1 cellular context compared by ENCODE assay signal in the genomic region with DNA sequence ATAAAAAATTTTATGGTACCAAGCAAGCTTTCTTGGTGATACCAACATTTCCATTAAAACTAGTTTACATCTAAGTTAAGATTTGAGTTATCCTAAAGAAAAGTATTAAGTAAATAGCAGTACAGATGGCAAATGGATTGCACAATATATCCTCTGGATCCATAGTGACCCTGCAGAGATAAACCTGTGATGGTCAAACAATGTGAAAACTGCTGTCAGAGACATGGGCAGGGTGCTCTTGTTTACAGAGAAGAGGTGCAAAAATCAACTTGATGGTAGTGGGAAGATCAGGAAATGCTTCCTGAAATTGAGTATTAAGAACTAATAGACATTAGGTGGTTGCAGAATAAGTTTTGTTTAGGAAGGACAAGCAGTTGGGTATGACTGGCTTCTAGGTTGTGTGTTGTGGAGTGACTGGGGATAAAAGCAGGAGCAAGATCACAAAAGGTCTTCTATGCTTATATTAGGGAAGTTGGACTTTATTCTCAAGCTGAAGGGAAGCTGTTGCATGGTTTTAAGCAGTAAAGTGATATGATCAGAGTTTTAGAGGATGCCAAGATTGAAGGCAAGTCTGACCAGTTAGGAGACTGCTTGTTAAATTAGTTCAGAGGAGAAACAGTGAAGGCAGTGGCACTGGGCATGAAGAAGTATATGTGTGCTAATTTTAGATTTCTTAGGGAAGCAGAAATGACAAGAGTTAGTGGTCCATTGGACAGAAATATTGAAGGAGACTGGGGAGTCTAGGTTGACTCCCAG.
TF ChIP-seq lines count a peak whose summit lies in the region.

No MANE protein-coding gene starts in this region.

TF ChIP-seq in HepG2, 621 proteins besides CTCF, POLR2A, EP300 and RAD21 (continued from another document and continues in another):
- TF ChIP-seq THAP9 (CRISPR knock-in tag; IDR thresholded peaks at IDR 0.05; ENCODE audit: borderline replicate concordance) (no peak), MEIS2 (CRISPR knock-in tag; IDR thresholded peaks at IDR 0.05) (peak; percentile 83), ZBTB3 (CRISPR knock-in tag; IDR thresholded peaks at IDR 0.05; ENCODE audit: borderline replicate concordance, low read depth) (no peak), ZNF570 (CRISPR knock-in tag; IDR thresholded peaks at IDR 0.05; ENCODE audit: borderline replicate concordance) (no peak), IRF2 (CRISPR knock-in tag; IDR thresholded peaks at IDR 0.05) (peak; percentile 44; the same call in 1 of the 2 replicates), GPN1 (CRISPR knock-in tag; IDR thresholded peaks at IDR 0.05; ENCODE audit: borderline replicate concordance) (no peak), ZMAT3 (CRISPR knock-in tag; conservative IDR thresholded peaks at IDR 0.05) (no peak), ZNF101 (CRISPR knock-in tag; IDR thresholded peaks at IDR 0.05; ENCODE audit: borderline replicate concordance, low read depth) (no peak), PHF20 (CRISPR knock-in tag; IDR thresholded peaks at IDR 0.05) (no peak), ZNF121 (CRISPR knock-in tag; IDR thresholded peaks at IDR 0.05) (no peak), CBX5 (CRISPR knock-in tag; IDR thresholded peaks at IDR 0.05; ENCODE audit: borderline replicate concordance) (no peak), ZNF441 (CRISPR knock-in tag; IDR thresholded peaks at IDR 0.05; ENCODE audit: borderline replicate concordance) (no peak), MED8 (CRISPR knock-in tag; IDR thresholded peaks at IDR 0.05; ENCODE audit: insufficient replicate concordance) (no peak), BRF2 (CRISPR knock-in tag; IDR thresholded peaks at IDR 0.05) (0 out of 2 replicates have a peak, but pooled peaks have one; percentile 31), SKI (IDR thresholded peaks at IDR 0.05; ENCODE audit: partially characterized antibody) (no peak), ELF1 (CRISPR knock-in tag; IDR thresholded peaks at IDR 0.05) (peak; percentile 40; the same call in 1 of the 2 replicates), ZFP1 (CRISPR knock-in tag; IDR thresholded peaks at IDR 0.05) (no peak), KLF11 (CRISPR knock-in tag; IDR thresholded peaks at IDR 0.05) (no peak), POLR2G (IDR thresholded peaks at IDR 0.05; ENCODE audit: low read depth, low read length) (no peak), KLF9 (CRISPR knock-in tag; IDR thresholded peaks at IDR 0.05; ENCODE audit: low read depth) (no peak), ZNF24 (IDR thresholded peaks at IDR 0.05) (no peak), MZF1 (CRISPR knock-in tag; IDR thresholded peaks at IDR 0.05; ENCODE audit: borderline replicate concordance) (no peak), HOXD1 (CRISPR knock-in tag; IDR thresholded peaks at IDR 0.05) (no peak)
- TF ChIP-seq, protein P1, sequence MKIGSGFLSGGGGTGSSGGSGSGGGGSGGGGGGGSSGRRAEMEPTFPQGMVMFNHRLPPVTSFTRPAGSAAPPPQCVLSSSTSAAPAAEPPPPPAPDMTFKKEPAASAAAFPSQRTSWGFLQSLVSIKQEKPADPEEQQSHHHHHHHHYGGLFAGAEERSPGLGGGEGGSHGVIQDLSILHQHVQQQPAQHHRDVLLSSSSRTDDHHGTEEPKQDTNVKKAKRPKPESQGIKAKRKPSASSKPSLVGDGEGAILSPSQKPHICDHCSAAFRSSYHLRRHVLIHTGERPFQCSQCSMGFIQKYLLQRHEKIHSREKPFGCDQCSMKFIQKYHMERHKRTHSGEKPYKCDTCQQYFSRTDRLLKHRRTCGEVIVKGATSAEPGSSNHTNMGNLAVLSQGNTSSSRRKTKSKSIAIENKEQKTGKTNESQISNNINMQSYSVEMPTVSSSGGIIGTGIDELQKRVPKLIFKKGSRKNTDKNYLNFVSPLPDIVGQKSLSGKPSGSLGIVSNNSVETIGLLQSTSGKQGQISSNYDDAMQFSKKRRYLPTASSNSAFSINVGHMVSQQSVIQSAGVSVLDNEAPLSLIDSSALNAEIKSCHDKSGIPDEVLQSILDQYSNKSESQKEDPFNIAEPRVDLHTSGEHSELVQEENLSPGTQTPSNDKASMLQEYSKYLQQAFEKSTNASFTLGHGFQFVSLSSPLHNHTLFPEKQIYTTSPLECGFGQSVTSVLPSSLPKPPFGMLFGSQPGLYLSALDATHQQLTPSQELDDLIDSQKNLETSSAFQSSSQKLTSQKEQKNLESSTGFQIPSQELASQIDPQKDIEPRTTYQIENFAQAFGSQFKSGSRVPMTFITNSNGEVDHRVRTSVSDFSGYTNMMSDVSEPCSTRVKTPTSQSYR (CRISPR knock-in tag; IDR thresholded peaks at IDR 0.05; ENCODE audit: borderline replicate concordance) = peak; percentile 20; the same call in 1 of the 2 replicates
- TF ChIP-seq, protein P2, sequence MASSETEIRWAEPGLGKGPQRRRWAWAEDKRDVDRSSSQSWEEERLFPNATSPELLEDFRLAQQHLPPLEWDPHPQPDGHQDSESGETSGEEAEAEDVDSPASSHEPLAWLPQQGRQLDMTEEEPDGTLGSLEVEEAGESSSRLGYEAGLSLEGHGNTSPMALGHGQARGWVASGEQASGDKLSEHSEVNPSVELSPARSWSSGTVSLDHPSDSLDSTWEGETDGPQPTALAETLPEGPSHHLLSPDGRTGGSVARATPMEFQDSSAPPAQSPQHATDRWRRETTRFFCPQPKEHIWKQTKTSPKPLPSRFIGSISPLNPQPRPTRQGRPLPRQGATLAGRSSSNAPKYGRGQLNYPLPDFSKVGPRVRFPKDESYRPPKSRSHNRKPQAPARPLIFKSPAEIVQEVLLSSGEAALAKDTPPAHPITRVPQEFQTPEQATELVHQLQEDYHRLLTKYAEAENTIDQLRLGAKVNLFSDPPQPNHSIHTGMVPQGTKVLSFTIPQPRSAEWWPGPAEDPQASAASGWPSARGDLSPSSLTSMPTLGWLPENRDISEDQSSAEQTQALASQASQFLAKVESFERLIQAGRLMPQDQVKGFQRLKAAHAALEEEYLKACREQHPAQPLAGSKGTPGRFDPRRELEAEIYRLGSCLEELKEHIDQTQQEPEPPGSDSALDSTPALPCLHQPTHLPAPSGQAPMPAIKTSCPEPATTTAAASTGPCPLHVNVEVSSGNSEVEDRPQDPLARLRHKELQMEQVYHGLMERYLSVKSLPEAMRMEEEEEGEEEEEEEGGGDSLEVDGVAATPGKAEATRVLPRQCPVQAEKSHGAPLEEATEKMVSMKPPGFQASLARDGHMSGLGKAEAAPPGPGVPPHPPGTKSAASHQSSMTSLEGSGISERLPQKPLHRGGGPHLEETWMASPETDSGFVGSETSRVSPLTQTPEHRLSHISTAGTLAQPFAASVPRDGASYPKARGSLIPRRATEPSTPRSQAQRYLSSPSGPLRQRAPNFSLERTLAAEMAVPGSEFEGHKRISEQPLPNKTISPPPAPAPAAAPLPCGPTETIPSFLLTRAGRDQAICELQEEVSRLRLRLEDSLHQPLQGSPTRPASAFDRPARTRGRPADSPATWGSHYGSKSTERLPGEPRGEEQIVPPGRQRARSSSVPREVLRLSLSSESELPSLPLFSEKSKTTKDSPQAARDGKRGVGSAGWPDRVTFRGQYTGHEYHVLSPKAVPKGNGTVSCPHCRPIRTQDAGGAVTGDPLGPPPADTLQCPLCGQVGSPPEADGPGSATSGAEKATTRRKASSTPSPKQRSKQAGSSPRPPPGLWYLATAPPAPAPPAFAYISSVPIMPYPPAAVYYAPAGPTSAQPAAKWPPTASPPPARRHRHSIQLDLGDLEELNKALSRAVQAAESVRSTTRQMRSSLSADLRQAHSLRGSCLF (CRISPR knock-in tag; IDR thresholded peaks at IDR 0.05; ENCODE audit: borderline replicate concordance) = no peak
- TF ChIP-seq, protein P3, sequence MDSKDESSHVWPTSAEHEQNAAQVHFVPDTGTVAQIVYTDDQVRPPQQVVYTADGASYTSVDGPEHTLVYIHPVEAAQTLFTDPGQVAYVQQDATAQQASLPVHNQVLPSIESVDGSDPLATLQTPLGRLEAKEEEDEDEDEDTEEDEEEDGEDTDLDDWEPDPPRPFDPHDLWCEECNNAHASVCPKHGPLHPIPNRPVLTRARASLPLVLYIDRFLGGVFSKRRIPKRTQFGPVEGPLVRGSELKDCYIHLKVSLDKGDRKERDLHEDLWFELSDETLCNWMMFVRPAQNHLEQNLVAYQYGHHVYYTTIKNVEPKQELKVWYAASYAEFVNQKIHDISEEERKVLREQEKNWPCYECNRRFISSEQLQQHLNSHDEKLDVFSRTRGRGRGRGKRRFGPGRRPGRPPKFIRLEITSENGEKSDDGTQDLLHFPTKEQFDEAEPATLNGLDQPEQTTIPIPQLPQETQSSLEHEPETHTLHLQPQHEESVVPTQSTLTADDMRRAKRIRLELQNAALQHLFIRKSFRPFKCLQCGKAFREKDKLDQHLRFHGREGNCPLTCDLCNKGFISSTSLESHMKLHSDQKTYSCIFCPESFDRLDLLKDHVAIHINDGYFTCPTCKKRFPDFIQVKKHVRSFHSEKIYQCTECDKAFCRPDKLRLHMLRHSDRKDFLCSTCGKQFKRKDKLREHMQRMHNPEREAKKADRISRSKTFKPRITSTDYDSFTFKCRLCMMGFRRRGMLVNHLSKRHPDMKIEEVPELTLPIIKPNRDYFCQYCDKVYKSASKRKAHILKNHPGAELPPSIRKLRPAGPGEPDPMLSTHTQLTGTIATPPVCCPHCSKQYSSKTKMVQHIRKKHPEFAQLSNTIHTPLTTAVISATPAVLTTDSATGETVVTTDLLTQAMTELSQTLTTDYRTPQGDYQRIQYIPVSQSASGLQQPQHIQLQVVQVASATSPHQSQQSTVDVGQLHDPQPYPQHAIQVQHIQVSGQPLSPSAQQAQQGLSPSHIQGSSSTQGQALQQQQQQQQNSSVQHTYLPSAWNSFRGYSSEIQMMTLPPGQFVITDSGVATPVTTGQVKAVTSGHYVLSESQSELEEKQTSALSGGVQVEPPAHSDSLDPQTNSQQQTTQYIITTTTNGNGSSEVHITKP (CRISPR knock-in tag; IDR thresholded peaks at IDR 0.05; ENCODE audit: low read depth) = no peak
- TF ChIP-seq, protein P4, sequence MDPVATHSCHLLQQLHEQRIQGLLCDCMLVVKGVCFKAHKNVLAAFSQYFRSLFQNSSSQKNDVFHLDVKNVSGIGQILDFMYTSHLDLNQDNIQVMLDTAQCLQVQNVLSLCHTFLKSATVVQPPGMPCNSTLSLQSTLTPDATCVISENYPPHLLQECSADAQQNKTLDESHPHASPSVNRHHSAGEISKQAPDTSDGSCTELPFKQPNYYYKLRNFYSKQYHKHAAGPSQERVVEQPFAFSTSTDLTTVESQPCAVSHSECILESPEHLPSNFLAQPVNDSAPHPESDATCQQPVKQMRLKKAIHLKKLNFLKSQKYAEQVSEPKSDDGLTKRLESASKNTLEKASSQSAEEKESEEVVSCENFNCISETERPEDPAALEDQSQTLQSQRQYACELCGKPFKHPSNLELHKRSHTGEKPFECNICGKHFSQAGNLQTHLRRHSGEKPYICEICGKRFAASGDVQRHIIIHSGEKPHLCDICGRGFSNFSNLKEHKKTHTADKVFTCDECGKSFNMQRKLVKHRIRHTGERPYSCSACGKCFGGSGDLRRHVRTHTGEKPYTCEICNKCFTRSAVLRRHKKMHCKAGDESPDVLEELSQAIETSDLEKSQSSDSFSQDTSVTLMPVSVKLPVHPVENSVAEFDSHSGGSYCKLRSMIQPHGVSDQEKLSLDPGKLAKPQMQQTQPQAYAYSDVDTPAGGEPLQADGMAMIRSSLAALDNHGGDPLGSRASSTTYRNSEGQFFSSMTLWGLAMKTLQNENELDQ (CRISPR knock-in tag; IDR thresholded peaks at IDR 0.05; ENCODE audit: borderline replicate concordance) = no peak
